In the genomic region with DNA sequence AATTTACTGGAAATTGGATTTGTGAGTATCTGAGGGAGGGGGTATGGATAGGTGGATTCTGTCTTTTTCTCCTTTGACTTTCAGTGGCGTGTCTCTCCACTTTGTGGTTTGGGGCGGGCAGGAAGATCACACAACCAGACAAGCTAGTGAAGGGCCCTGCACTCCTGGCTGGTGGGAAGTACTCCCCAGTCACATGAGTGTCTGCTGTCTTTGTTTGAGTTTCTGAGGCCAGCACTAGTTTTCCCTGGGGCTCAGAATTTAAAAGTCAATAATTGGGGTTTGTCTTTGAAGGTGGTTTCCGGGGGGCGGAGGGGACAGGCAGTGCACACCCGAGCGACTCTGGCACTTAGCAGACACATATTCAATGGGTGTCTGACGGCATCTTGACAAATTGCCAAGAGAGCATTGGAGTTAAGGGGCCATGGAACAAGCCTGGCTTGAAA, we compare ENCODE assay signal across 10 cellular contexts.
DNase-seq lines count a peak whose midpoint lies in the region; ATAC-seq and TF ChIP-seq lines count a peak whose summit lies in the region.
"Had no signal": no experiment of that assay in that cellular context is flagged by ENCODE, and none has a peak within 500 bp of the region (broad histone marks: within the 10 kb centered on the region; RNA-seq: fewer than 3 reads in every experiment).

No MANE protein-coding gene starts in this region.

- H4K5ac ChIP-seq in H9 (ENCODE audit: insufficient read length, low read depth, low read length), result no peak overlapping the region

- no peak overlapping the region for H3K27ac Mint-ChIP-seq in activated CD8-positive, alpha-beta memory T cell treated with anti-CD3 and anti-CD28 coated beads, Interleukin-2, amount 10 ng/mL, durations not matched to agents 7 days and 5 days
- H3K27ac Mint-ChIP-seq in H9, result no peak overlapping the region
- H3K27ac Mint-ChIP-seq: effector memory CD8-positive, alpha-beta T cell had no signal

- no peak overlapping the region for H3K23ac ChIP-seq in H9 (ENCODE audit: insufficient read length, low read depth, low read length)

- ATAC-seq in activated CD8-positive, alpha-beta memory T cell treated with anti-CD3 and anti-CD28 coated beads, Interleukin-2, amount 10 ng/mL, durations not matched to agents 7 days and 5 days, result no peak
- ATAC-seq: effector memory CD8-positive, alpha-beta T cell had no signal

- no peaks in the 10 kb centered on the region for H3K23me2 ChIP-seq in H9 (ENCODE audit: insufficient read length, low read depth, low read length, poor library complexity, severe bottlenecking)

- CTCF ChIA-PET in activated CD8-positive, alpha-beta memory T cell treated with anti-CD3 and anti-CD28 coated beads, Interleukin-2, amount 10 ng/mL, durations not matched to agents 7 days and 5 days (lab: Charles Lee), result interaction anchor here (0.7 to 0.9 kb wide), 2 partner anchors 33 to 38 kb away, joined by 3 read pairs; no protein-coding TSS in a partner anchor

- H4K8ac ChIP-seq in H9 (replicated peaks; ENCODE audit: insufficient read length, low read depth, low read length), result no peak overlapping the region

- H2BK5ac ChIP-seq in H9 (ENCODE audit: insufficient read length, low read length), result no peak overlapping the region

- no peak overlapping the region for H2BK120ac ChIP-seq in H9 (ENCODE audit: low read depth, low read length, poor library complexity, severe bottlenecking)

- 23% methylated on average over 7 of the region's 7 CpGs for WGBS in hepatocyte (ENCODE audit: low lambda C conversion rate, missing lambda C conversion rate)
- no CpG with 5 or more reads among the region's 7 CpGs for WGBS in H9 (ENCODE audit: extremely low coverage, insufficient read length, low lambda C conversion rate)

- H3K36me3 ChIP-seq in BLaER1, result peaks cover 24% of the 10 kb centered on the region
- no peaks in the 10 kb centered on the region for H3K36me3 ChIP-seq in hepatocyte (replicated peaks; ENCODE audit: insufficient read depth, low read depth)

- peaks cover 5% of the 10 kb centered on the region for H3K36me3 Mint-ChIP-seq in activated CD8-positive, alpha-beta memory T cell treated with anti-CD3 and anti-CD28 coated beads, Interleukin-2, amount 10 ng/mL, durations not matched to agents 7 days and 5 days
- peaks cover 0 to 4% (median 0%) of the 10 kb centered on the region in 3 experiments; a peak in 2 of 7 replicates for H3K36me3 Mint-ChIP-seq in H9 (ENCODE audit: insufficient read depth in 1 of 3, low read depth in 3 of 3)

- H3K79me1 ChIP-seq in H9 (ENCODE audit: insufficient read depth, low read depth, low read length, poor library complexity, severe bottlenecking), result no peaks in the 10 kb centered on the region

- H3K27me3 ChIP-seq in BLaER1 (no peaks in the 10 kb centered on the region), hepatocyte (no peaks in the 10 kb centered on the region), H9 (ENCODE audit: insufficient read depth, low read length) (no peaks in the 10 kb centered on the region)

- H2AFZ ChIP-seq in hepatocyte (peak overlapping the region; percentile 21), H9 (ENCODE audit: low read length) (no peak overlapping the region)

- H3K4me1 Mint-ChIP-seq in activated CD8-positive, alpha-beta memory T cell treated with anti-CD3 and anti-CD28 coated beads, Interleukin-2, amount 10 ng/mL, durations not matched to agents 7 days and 5 days, result peaks cover 50% of the 10 kb centered on the region
- peaks cover 15 to 26% of the 10 kb centered on the region in 2 experiments for H3K4me1 Mint-ChIP-seq in H9

- H2BK20ac ChIP-seq in H9 (ENCODE audit: low read depth, low read length, poor library complexity, severe bottlenecking), result no peak overlapping the region

- H3K4ac ChIP-seq in H9 (ENCODE audit: low read depth, low read length), result no peak overlapping the region

- peak overlapping the region; percentile 11; the same call in 1 of the 2 replicates for H3K27ac ChIP-seq in BLaER1
- peak overlapping the region; percentile 70 for H3K27ac ChIP-seq in hepatocyte
- H3K27ac ChIP-seq in H9 (ENCODE audit: insufficient read length, low read depth, low read length), result no peak overlapping the region

- H3K4me2 ChIP-seq in BLaER1 (peak overlapping the region; percentile 75), hepatocyte (peak overlapping the region; percentile 30), H9 (ENCODE audit: insufficient read depth, insufficient read length, low read length) (no peak overlapping the region)

- peaks cover 2% of the 10 kb centered on the region for H3K27me3 Mint-ChIP-seq in activated CD8-positive, alpha-beta memory T cell treated with anti-CD3 and anti-CD28 coated beads, Interleukin-2, amount 10 ng/mL, durations not matched to agents 7 days and 5 days
- peaks cover 4% of the 10 kb centered on the region for H3K27me3 Mint-ChIP-seq in H9 (ENCODE audit: low read depth)

- no peaks in the 10 kb centered on the region for H4K20me1 ChIP-seq in BLaER1
- no peaks in the 10 kb centered on the region for H4K20me1 ChIP-seq in hepatocyte (ENCODE audit: insufficient read depth, poor library complexity, severe bottlenecking)
- H4K20me1 ChIP-seq in H9 (ENCODE audit: control insufficient read depth, insufficient read depth, insufficient read length), result peaks cover 3% of the 10 kb centered on the region

- no peaks in the 10 kb centered on the region for H3K9me2 ChIP-seq in hepatocyte (replicated peaks; ENCODE audit: insufficient read depth)

- no peak overlapping the region for H2BK15ac ChIP-seq in H9 (ENCODE audit: low read depth, low read length)

- no peak overlapping the region for H4K91ac ChIP-seq in H9 (ENCODE audit: insufficient read length, low read depth, low read length)

- TF ChIP-seq CTCF in GM10266 (IDR thresholded peaks at IDR 0.05; ENCODE audit: control insufficient read depth, insufficient read depth, low read depth, missing control alignments), result no peak
- no peak for TF ChIP-seq CTCF in hepatocyte (IDR thresholded peaks at IDR 0.05; ENCODE audit: poor library complexity)
- no peak for TF ChIP-seq CTCF in H9 (conservative IDR thresholded peaks at IDR 0.05)

- H3K14ac ChIP-seq in H9 (ENCODE audit: insufficient read depth, low read length), result no peak overlapping the region

- no peak overlapping the region for H3K9ac ChIP-seq in BLaER1
- no peak overlapping the region for H3K9ac ChIP-seq in H9 (ENCODE audit: extremely low read depth, insufficient read length, low read length)

- H2BK12ac ChIP-seq in H9 (ENCODE audit: insufficient read length, low read depth, low read length), result no peak overlapping the region

- peaks cover 12% of the 10 kb centered on the region for H3K9me3 ChIP-seq in BLaER1
- no peaks in the 10 kb centered on the region for H3K9me3 ChIP-seq in hepatocyte (ENCODE audit: low read depth)
- H3K9me3 ChIP-seq in H9 (ENCODE audit: control insufficient read depth, low read depth, low read length), result no peaks in the 10 kb centered on the region

- H2AK5ac ChIP-seq in H9 (ENCODE audit: insufficient read length, low read length), result no peak overlapping the region

- H3K56ac ChIP-seq in H9 (ENCODE audit: insufficient read length, low read depth, low read length), result no peak overlapping the region

- H3K4me3 ChIP-seq in BLaER1, result no peak overlapping the region
- H3K4me3 ChIP-seq in hepatocyte, result no peak overlapping the region

- no peak overlapping the region for H3K18ac ChIP-seq in H9 (ENCODE audit: insufficient read length, low read depth, low read length)

- H3T11ph ChIP-seq in H9 (ENCODE audit: low read length), result no peak overlapping the region

- DNase-seq in GM10266 (ENCODE audit: extremely low spot score), result peak; percentile 21
- DNase-seq in NCI-H146 treated with DMSO at 0.1 percent for 48 hours (lab: John Stamatoyannopoulos, UW; ENCODE audit: unreplicated experiment), result peak; percentile 24
- DNase-seq in hepatocyte (ENCODE audit: low spot score), result peak; percentile 58
- DNase-seq in epidermal melanocyte (ENCODE audit: insufficient read length, low spot score), result no peak
- DNase-seq in activated CD8-positive, alpha-beta memory T cell treated with anti-CD3 and anti-CD28 coated beads, Interleukin-2, amount 10 ng/mL, durations not matched to agents 7 days and 5 days, result no peak
- no peak for DNase-seq in H9
- no peak for DNase-seq in 8988T
- DNase-seq: activated effector memory CD4-positive, alpha-beta T cell treated with anti-CD3 and anti-CD28 coated beads, Interleukin-2, amount 50 U/mL, for 16 hours; effector memory CD8-positive, alpha-beta T cell had no signal

- peaks cover 5% of the 10 kb centered on the region for H3K9me3 Mint-ChIP-seq in activated CD8-positive, alpha-beta memory T cell treated with anti-CD3 and anti-CD28 coated beads, Interleukin-2, amount 10 ng/mL, durations not matched to agents 7 days and 5 days (ENCODE audit: low read depth)
- H3K9me3 Mint-ChIP-seq in H9, result 0 out of 5 replicates have a peak, but pooled peaks cover 0 to 3% of the 10 kb centered on the region in 2 experiments

- H3K4me3 Mint-ChIP-seq in activated CD8-positive, alpha-beta memory T cell treated with anti-CD3 and anti-CD28 coated beads, Interleukin-2, amount 10 ng/mL, durations not matched to agents 7 days and 5 days, result no peak overlapping the region
- H3K4me3 Mint-ChIP-seq in H9, result no peak overlapping the region; a peak in 1 of 5 replicates
- H3K4me3 Mint-ChIP-seq: effector memory CD8-positive, alpha-beta T cell had no signal

- H3K4me1 ChIP-seq in BLaER1, result peaks cover 68% of the 10 kb centered on the region
- H3K4me1 ChIP-seq in hepatocyte (ENCODE audit: insufficient read depth), result peaks cover 8% of the 10 kb centered on the region
- no peaks in the 10 kb centered on the region for H3K4me1 ChIP-seq in H9 (ENCODE audit: insufficient read depth, low read length)

- H3K79me2 ChIP-seq in hepatocyte (no peaks in the 10 kb centered on the region), H9 (ENCODE audit: insufficient read depth, low read length) (no peaks in the 10 kb centered on the region)

Comparison
In these comparisons a context has a peak if more than half of its experiments do, and no peak if none do; other contexts are left out.
1. DNase-seq: peak in GM10266 (single experiment), NCI-H146 treated with DMSO at 0.1 percent for 48 hours (single experiment) and hepatocyte (single experiment); none in epidermal melanocyte (single experiment), activated CD8-positive, alpha-beta memory T cell treated with anti-CD3 and anti-CD28 coated beads, Interleukin-2, amount 10 ng/mL, durations not matched to agents 7 days and 5 days (single experiment), H9 (single experiment) and 8988T (single experiment).